ENCODE assay signal across 19 cellular contexts in the genomic region with DNA sequence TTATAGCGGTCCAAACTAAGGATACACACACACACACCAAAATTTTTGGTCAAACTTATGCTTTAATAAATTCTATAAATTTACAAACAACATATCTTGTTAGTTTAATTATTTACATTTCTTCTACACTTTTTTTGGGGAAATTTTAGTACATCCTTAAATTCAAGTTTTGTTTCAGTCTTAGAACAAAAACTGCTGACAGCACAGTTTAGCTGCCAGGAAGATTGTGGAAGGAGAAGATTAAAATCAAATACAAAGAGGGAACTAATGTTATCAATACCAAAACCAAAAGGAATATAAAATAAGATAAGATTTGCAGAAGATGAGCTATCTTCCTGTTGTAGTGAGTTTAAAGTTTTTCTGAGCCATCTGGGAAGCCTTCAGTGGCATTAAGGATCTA.
"Had no signal": no experiment of that assay in that cellular context is flagged by ENCODE, and none has a peak within 500 bp of the region (broad histone marks: within the 10 kb centered on the region; RNA-seq: fewer than 3 reads in every experiment).

No MANE protein-coding gene starts in this region.

- H3K4me3 ChIP-seq: cardiac muscle cell, gastrocnemius medialis, upper lobe of right lung had no signal

- H3K27me3 Mint-ChIP-seq: activated CD4-positive, alpha-beta memory T cell treated with anti-CD3 and anti-CD28 coated beads, Interleukin-2, amount 10 ng/mL, durations not matched to agents 7 days and 5 days; activated CD4-positive, alpha-beta T cell treated with anti-CD3 and anti-CD28 coated beads, Interleukin-2, amount 10 ng/mL, durations not matched to agents 24 days and 14 days; activated naive CD4-positive, alpha-beta T cell treated with anti-CD3 and anti-CD28 coated beads, Interleukin-2, amount 10 ng/mL, durations not matched to agents 7 days and 5 days; dendritic cell treated with granulocyte-macrophage colony-stimulating factor and Interleukin-4, amounts not matched to agents 40 ng/mL and 50 ng/mL, for 4 days; naive B cell; T-cell had no signal

- H3K9me3 ChIP-seq: gastrocnemius medialis, upper lobe of right lung had no signal

- H3K27ac Mint-ChIP-seq: activated CD4-positive, alpha-beta memory T cell treated with anti-CD3 and anti-CD28 coated beads, Interleukin-2, amount 10 ng/mL, durations not matched to agents 7 days and 5 days; activated CD4-positive, alpha-beta T cell treated with anti-CD3 and anti-CD28 coated beads, Interleukin-2, amount 10 ng/mL, durations not matched to agents 24 days and 14 days; activated naive CD4-positive, alpha-beta T cell treated with anti-CD3 and anti-CD28 coated beads, Interleukin-2, amount 10 ng/mL, durations not matched to agents 7 days and 5 days; activated T-cell treated with anti-CD3 and anti-CD28 coated beads, Interleukin-2, amount 50 U/mL, for 72 hours; dendritic cell treated with granulocyte-macrophage colony-stimulating factor and Interleukin-4, amounts not matched to agents 40 ng/mL and 50 ng/mL, for 4 days; naive B cell; T-cell; T-helper 2 cell treated with Interferon-gamma antibody and Interleukin-4, amounts not matched to agents 5 μg/mL and 100 μg/mL, for 36 hours had no signal

- H3K36me3 ChIP-seq: cardiac muscle cell, gastrocnemius medialis, upper lobe of right lung had no signal

- H3K4me1 Mint-ChIP-seq: activated CD4-positive, alpha-beta memory T cell treated with anti-CD3 and anti-CD28 coated beads, Interleukin-2, amount 10 ng/mL, durations not matched to agents 7 days and 5 days; activated CD4-positive, alpha-beta T cell treated with anti-CD3 and anti-CD28 coated beads, Interleukin-2, amount 10 ng/mL, durations not matched to agents 24 days and 14 days; activated naive CD4-positive, alpha-beta T cell treated with anti-CD3 and anti-CD28 coated beads, Interleukin-2, amount 10 ng/mL, durations not matched to agents 7 days and 5 days; naive B cell; T-cell had no signal

- H3K36me3 Mint-ChIP-seq: activated naive CD4-positive, alpha-beta T cell treated with anti-CD3 and anti-CD28 coated beads, Interleukin-2, amount 10 ng/mL, durations not matched to agents 7 days and 5 days; naive B cell; T-cell had no signal

- H3K4me3 Mint-ChIP-seq: activated CD4-positive, alpha-beta memory T cell treated with anti-CD3 and anti-CD28 coated beads, Interleukin-2, amount 10 ng/mL, durations not matched to agents 7 days and 5 days; activated CD4-positive, alpha-beta T cell treated with anti-CD3 and anti-CD28 coated beads, Interleukin-2, amount 10 ng/mL, durations not matched to agents 24 days and 14 days; activated naive CD4-positive, alpha-beta T cell treated with anti-CD3 and anti-CD28 coated beads, Interleukin-2, amount 10 ng/mL, durations not matched to agents 7 days and 5 days; activated T-cell treated with anti-CD3 and anti-CD28 coated beads, Interleukin-2, amount 50 U/mL, for 72 hours; dendritic cell treated with granulocyte-macrophage colony-stimulating factor and Interleukin-4, amounts not matched to agents 40 ng/mL and 50 ng/mL, for 4 days; naive B cell; T-cell; T-helper 2 cell treated with Interferon-gamma antibody and Interleukin-4, amounts not matched to agents 5 μg/mL and 100 μg/mL, for 36 hours had no signal

- H3K27ac ChIP-seq: cardiac muscle cell, gastrocnemius medialis, upper lobe of right lung, VCaP had no signal

- H3K27me3 ChIP-seq: cardiac muscle cell, gastrocnemius medialis, upper lobe of right lung had no signal

- ATAC-seq: activated CD4-positive, CD25-positive, alpha-beta regulatory T cell treated with anti-CD3 and anti-CD28 coated beads, Interleukin-2, amount 50 U/mL, for 24 hours; activated T-cell treated with anti-CD3 and anti-CD28 coated beads, Interleukin-2, amount 50 U/mL, for 72 hours; esophagus mucosa; gastrocnemius medialis; left cardiac atrium; T-cell; upper lobe of right lung had no signal

- DNase-seq: activated CD4-positive, alpha-beta memory T cell treated with anti-CD3 and anti-CD28 coated beads, Interleukin-2, amount 10 ng/mL, durations not matched to agents 7 days and 5 days; activated CD4-positive, alpha-beta T cell treated with anti-CD3 and anti-CD28 coated beads, Interleukin-2, amount 10 ng/mL, durations not matched to agents 24 days and 14 days; activated effector memory CD4-positive, alpha-beta T cell treated with anti-CD3 and anti-CD28 coated beads, Interleukin-2, amount 50 U/mL, for 16 hours; activated naive CD4-positive, alpha-beta T cell treated with anti-CD3 and anti-CD28 coated beads, Interleukin-2, amount 10 ng/mL, durations not matched to agents 7 days and 5 days; activated T-cell treated with anti-CD3 and anti-CD28 coated beads, Interleukin-2, amount 50 U/mL, for 72 hours; effector CD8-positive, alpha-beta T cell; gastrocnemius medialis; left cardiac atrium; naive B cell; stimulated activated CD4-positive, alpha-beta T cell treated with anti-CD3 and anti-CD28 coated beads, Interleukin-4, amount 100 ng/mL, for 24 hours; stimulated activated naive CD4-positive, alpha-beta T cell treated with Interleukin-2 at 50 U/mL for 16 hours; T-cell; upper lobe of right lung had no signal

- H3K4me1 ChIP-seq: gastrocnemius medialis, upper lobe of right lung had no signal

- H3K9me3 Mint-ChIP-seq: activated CD4-positive, alpha-beta T cell treated with anti-CD3 and anti-CD28 coated beads, Interleukin-2, amount 10 ng/mL, durations not matched to agents 24 days and 14 days had no signal
